ENCODE assay signal across 17 cellular contexts in the genomic region with DNA sequence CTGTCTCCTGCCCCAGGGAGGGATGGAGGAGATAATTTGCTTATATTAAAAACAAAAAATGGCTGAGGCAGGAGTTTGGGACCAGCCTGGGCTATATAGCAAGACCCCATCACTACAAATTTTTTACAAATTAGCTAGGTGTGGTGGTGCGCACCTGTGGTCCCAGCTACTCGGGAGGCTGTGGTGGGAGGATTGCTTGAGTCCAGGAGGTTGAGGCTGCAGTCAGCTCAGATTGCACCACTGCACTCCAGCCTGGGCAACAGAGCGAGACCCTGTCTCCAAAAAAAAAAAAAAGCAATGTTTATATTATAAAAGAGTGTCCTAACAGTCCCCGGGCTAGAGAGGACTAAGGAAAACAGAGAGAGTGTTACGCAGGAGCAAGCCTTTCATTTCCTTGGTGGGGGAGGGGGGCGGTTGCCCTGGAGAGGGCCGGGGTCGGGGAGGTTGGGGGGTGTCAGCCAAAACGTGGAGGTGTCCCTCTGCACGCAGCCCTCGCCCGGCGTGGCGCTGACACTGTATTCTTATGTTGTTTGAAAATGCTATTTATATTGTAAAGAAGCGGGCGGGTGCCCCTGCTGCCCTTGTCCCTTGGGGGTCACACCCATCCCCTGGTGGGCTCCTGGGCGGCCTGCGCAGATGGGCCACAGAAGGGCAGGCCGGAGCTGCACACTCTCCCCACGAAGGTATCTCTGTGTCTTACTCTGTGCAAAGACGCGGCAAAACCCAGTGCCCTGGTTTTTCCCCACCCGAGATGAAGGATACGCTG.
"Had no signal": no experiment of that assay in that cellular context is flagged by ENCODE, and none has a peak within 500 bp of the region (broad histone marks: within the 10 kb centered on the region; RNA-seq: fewer than 3 reads in every experiment).

No MANE protein-coding gene starts in this region.

- H3K27ac ChIP-seq: adrenal gland, heart right ventricle, tibial nerve, vagina, WERI-Rb-1 had no signal

- H3K4me3 ChIP-seq: adrenal gland, heart right ventricle, tibial nerve, vagina had no signal

- H3K4me1 ChIP-seq: adrenal gland had no signal

- H3K9me3 ChIP-seq: adrenal gland had no signal

- FAIRE-seq: astrocyte, bronchial epithelial cell, endometrium, frontal cortex had no signal

- H3K27me3 ChIP-seq: adrenal gland, heart right ventricle, tibial nerve, vagina had no signal

- DNase-seq: activated CD4-positive, alpha-beta T cell treated with anti-CD3 and anti-CD28 coated beads, Interleukin-2, amount 50 U/mL, for 48 hours; activated gamma-delta T cell treated with Interleukin-2 at 50 U/mL for 16 hours; cerebellar nuclear complex; cortex of kidney; heart right ventricle; stimulated activated CD4-positive, alpha-beta T cell treated with anti-CD3 and anti-CD28 coated beads, Interleukin-12 subunit alpha, Interleukin-12 subunit beta, amount 100 ng/mL, for 4 hours; stimulated activated CD4-positive, alpha-beta T cell treated with anti-CD3 and anti-CD28 coated beads, Interleukin-1b, Interleukin-23, amount 100 ng/mL, for 48 hours; stimulated activated CD8-positive, alpha-beta memory T cell treated with anti-CD3 and anti-CD28 coated beads, Interleukin-4, amount 100 ng/mL, for 48 hours; T-helper 2 cell; WERI-Rb-1 had no signal
